22 cellular contexts compared by ENCODE assay signal in the genomic region with DNA sequence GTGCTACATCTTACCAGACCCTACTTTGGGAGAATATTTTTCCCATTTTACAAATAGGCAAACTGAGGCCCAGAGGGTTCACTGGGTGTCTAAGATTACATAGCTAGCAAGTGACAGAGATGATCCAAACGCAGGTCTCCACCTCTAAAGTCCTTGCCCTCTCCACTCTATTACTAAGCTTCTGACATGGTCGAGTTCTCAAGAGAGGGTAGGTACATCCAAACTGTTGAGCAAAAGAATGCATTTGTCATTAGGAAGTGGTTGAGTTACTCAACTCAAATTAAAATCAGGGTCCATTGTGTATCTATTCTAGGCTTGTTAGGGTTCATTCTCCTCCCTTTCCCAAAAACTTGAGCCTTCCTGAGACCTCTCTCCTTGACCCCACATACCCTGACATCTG.
"Had no signal": no experiment of that assay in that cellular context is flagged by ENCODE, and none has a peak within 500 bp of the region (broad histone marks: within the 10 kb centered on the region; RNA-seq: fewer than 3 reads in every experiment).

No MANE protein-coding gene starts in this region.

- H3K4me3 ChIP-seq: heart left ventricle, psoas muscle, right lobe of liver, spleen, testis, tibial nerve had no signal

- H3K27me3 Mint-ChIP-seq: naive thymus-derived CD4-positive, alpha-beta T cell; stimulated activated naive B cell treated with anti-CD40 and anti-IgM and Interleukin-4, amounts not matched to agents 10 μg/mL and 1 μg/mL and 100 μg/mL, for 72 hours had no signal

- ATAC-seq: esophagus mucosa; foreskin keratinocyte; heart left ventricle; naive thymus-derived CD4-positive, alpha-beta T cell; psoas muscle; right lobe of liver; stimulated activated naive B cell treated with anti-CD40 and anti-IgM and Interleukin-4, amounts not matched to agents 10 μg/mL and 1 μg/mL and 100 μg/mL, for 72 hours; stimulated activated naive CD8-positive, alpha-beta T cell treated with anti-CD3 and anti-CD28 coated beads, Interleukin-15, amount 100 ng/mL, for 72 hours had no signal

- H3K36me3 ChIP-seq: heart left ventricle, neutrophil, right lobe of liver, spleen, tibial nerve had no signal

- H3K27ac ChIP-seq: foreskin keratinocyte, heart left ventricle, neutrophil, psoas muscle, right lobe of liver, spleen, testis, tibial nerve had no signal

- DNase-seq: effector memory CD4-positive, alpha-beta T cell; foreskin keratinocyte; heart left ventricle; hippocampal formation; kidney glomerular epithelial cell; naive thymus-derived CD4-positive, alpha-beta T cell; nephron progenitor cell; psoas muscle; retina; right lobe of liver; spleen; stimulated activated CD4-positive, alpha-beta T cell treated with anti-CD3 and anti-CD28 coated beads, Interleukin-15, amount 100 ng/mL, for 24 hours; stimulated activated CD4-positive, alpha-beta T cell treated with anti-CD3 and anti-CD28 coated beads, Interleukin-1b, Interleukin-23, amount 100 ng/mL, for 48 hours; stimulated activated CD4-positive, alpha-beta T cell treated with anti-CD3 and anti-CD28 coated beads, Interleukin-4, amount 100 ng/mL, for 24 hours; stimulated activated naive B cell treated with anti-CD40 and anti-IgM and Interleukin-4, amounts not matched to agents 10 μg/mL and 1 μg/mL and 100 μg/mL, for 72 hours; stimulated activated naive CD8-positive, alpha-beta T cell treated with anti-CD3 and anti-CD28 coated beads, Interleukin-15, amount 100 ng/mL, for 72 hours; testis had no signal

- FAIRE-seq: endometrium, islet of Langerhans had no signal

- H3K27ac Mint-ChIP-seq: naive thymus-derived CD4-positive, alpha-beta T cell; nephron progenitor cell; stimulated activated naive B cell treated with anti-CD40 and anti-IgM and Interleukin-4, amounts not matched to agents 10 μg/mL and 1 μg/mL and 100 μg/mL, for 72 hours; stimulated activated naive CD8-positive, alpha-beta T cell treated with anti-CD3 and anti-CD28 coated beads, Interleukin-15, amount 100 ng/mL, for 72 hours had no signal

- H3K36me3 Mint-ChIP-seq: naive thymus-derived CD4-positive, alpha-beta T cell; stimulated activated naive B cell treated with anti-CD40 and anti-IgM and Interleukin-4, amounts not matched to agents 10 μg/mL and 1 μg/mL and 100 μg/mL, for 72 hours had no signal

- H3K4me3 Mint-ChIP-seq: naive thymus-derived CD4-positive, alpha-beta T cell; nephron progenitor cell; stimulated activated naive B cell treated with anti-CD40 and anti-IgM and Interleukin-4, amounts not matched to agents 10 μg/mL and 1 μg/mL and 100 μg/mL, for 72 hours; stimulated activated naive CD8-positive, alpha-beta T cell treated with anti-CD3 and anti-CD28 coated beads, Interleukin-15, amount 100 ng/mL, for 72 hours had no signal

- H3K4me1 Mint-ChIP-seq: naive thymus-derived CD4-positive, alpha-beta T cell; nephron progenitor cell; stimulated activated naive B cell treated with anti-CD40 and anti-IgM and Interleukin-4, amounts not matched to agents 10 μg/mL and 1 μg/mL and 100 μg/mL, for 72 hours; stimulated activated naive CD8-positive, alpha-beta T cell treated with anti-CD3 and anti-CD28 coated beads, Interleukin-15, amount 100 ng/mL, for 72 hours had no signal

- H3K27me3 ChIP-seq: foreskin keratinocyte, heart left ventricle, neutrophil, right lobe of liver, spleen, testis, tibial nerve had no signal

- H3K9me3 ChIP-seq: heart left ventricle, neutrophil, psoas muscle, right lobe of liver, spleen, testis, tibial nerve had no signal

- H3K9me3 Mint-ChIP-seq: nephron progenitor cell; stimulated activated naive B cell treated with anti-CD40 and anti-IgM and Interleukin-4, amounts not matched to agents 10 μg/mL and 1 μg/mL and 100 μg/mL, for 72 hours; stimulated activated naive CD8-positive, alpha-beta T cell treated with anti-CD3 and anti-CD28 coated beads, Interleukin-15, amount 100 ng/mL, for 72 hours had no signal

- H3K4me1 ChIP-seq: foreskin keratinocyte, heart left ventricle, psoas muscle, right lobe of liver, spleen, testis, tibial nerve had no signal
